1 cellular context compared by ENCODE assay signal in genomic region chr11:86174101-86175046, GRCh38.
TF ChIP-seq lines count a peak whose summit lies in the region.

No MANE protein-coding gene starts in this region.

TF ChIP-seq in K562, 482 proteins besides CTCF, POLR2A, EP300 and RAD21 (continued from another document and continues in another):
- no peak for TF ChIP-seq ZNF280B (CRISPR knock-in tag; IDR thresholded peaks at IDR 0.05)
- TF ChIP-seq EGR1 (conservative IDR thresholded peaks at IDR 0.05), result peak; percentile 78
- TF ChIP-seq MAFG (tag; conservative IDR thresholded peaks at IDR 0.05), result no peak
- no peak for TF ChIP-seq MCM2 (IDR thresholded peaks at IDR 0.05; ENCODE audit: low read depth)
- no peak for TF ChIP-seq NFXL1 (CRISPR knock-in tag; IDR thresholded peaks at IDR 0.05)
- TF ChIP-seq CTBP1 (IDR thresholded peaks at IDR 0.05; ENCODE audit: borderline replicate concordance), result peak; percentile 81; the same call in 1 of the 2 replicates
- no peak for TF ChIP-seq RFX7 (CRISPR knock-in tag; IDR thresholded peaks at IDR 0.05)
- TF ChIP-seq ZFP91 (CRISPR knock-in tag; IDR thresholded peaks at IDR 0.05), result no peak
- TF ChIP-seq GTF2F1 (IDR thresholded peaks at IDR 0.05; ENCODE audit: low read depth, low read length), result no peak
- no peak for TF ChIP-seq THAP7 (CRISPR knock-in tag; IDR thresholded peaks at IDR 0.05)
- TF ChIP-seq ZBTB8A (IDR thresholded peaks at IDR 0.05; ENCODE audit: partially characterized antibody), result no peak
- peak; percentile 54; the same call in 1 of the 2 replicates for TF ChIP-seq NFRKB (IDR thresholded peaks at IDR 0.05; ENCODE audit: low read depth)
- no peak for TF ChIP-seq TCF15 (CRISPR knock-in tag; IDR thresholded peaks at IDR 0.05)
- TF ChIP-seq JUNB (CRISPR knock-in tag; conservative IDR thresholded peaks at IDR 0.05), result no peak
- no peak for TF ChIP-seq NCOA2 (IDR thresholded peaks at IDR 0.05; ENCODE audit: partially characterized antibody in 2 of 2)
- no peak for TF ChIP-seq FOXO4 (CRISPR knock-in tag; IDR thresholded peaks at IDR 0.05)
- no peak for TF ChIP-seq HES1 (IDR thresholded peaks at IDR 0.05; ENCODE audit: low read depth)
- no peak for TF ChIP-seq PHB2 (IDR thresholded peaks at IDR 0.05; ENCODE audit: low read depth)
- no peak for TF ChIP-seq UBTF (IDR thresholded peaks at IDR 0.05; ENCODE audit: borderline replicate concordance in 1 of 2, low read depth in 2 of 2, low read length in 2 of 2)
- no peak for TF ChIP-seq NUFIP1 (IDR thresholded peaks at IDR 0.05; ENCODE audit: partially characterized antibody)
- TF ChIP-seq BMI1 (IDR thresholded peaks at IDR 0.05; ENCODE audit: low read length), result no peak
- no peak for TF ChIP-seq ZNF143 (CRISPR knock-in tag; IDR thresholded peaks at IDR 0.05)
- no peak for TF ChIP-seq CBX2 (IDR thresholded peaks at IDR 0.05; ENCODE audit: insufficient read depth, low read length, poor library complexity, severe bottlenecking)
- no peak for TF ChIP-seq CBX3 (IDR thresholded peaks at IDR 0.05; ENCODE audit: borderline replicate concordance in 1 of 2, low read length in 2 of 2)
- no peak for TF ChIP-seq ZNF324 (CRISPR knock-in tag; IDR thresholded peaks at IDR 0.05)
- peak; percentile 74 for TF ChIP-seq ETV1 (tag; conservative IDR thresholded peaks at IDR 0.05; ENCODE audit: low read depth)
- no peak for TF ChIP-seq ZNF232 (CRISPR knock-in tag; IDR thresholded peaks at IDR 0.05)
- TF ChIP-seq SNIP1 (IDR thresholded peaks at IDR 0.05; ENCODE audit: low read depth), result no peak; the same call in 1 of the 2 replicates
- TF ChIP-seq XRCC3 (IDR thresholded peaks at IDR 0.05), result no peak
- no peak for TF ChIP-seq SRSF3 (IDR thresholded peaks at IDR 0.05; ENCODE audit: insufficient read depth, low read length)
- no peak for TF ChIP-seq ZNF436 (CRISPR knock-in tag; IDR thresholded peaks at IDR 0.05)
- TF ChIP-seq ZC3H11A (IDR thresholded peaks at IDR 0.05; ENCODE audit: low read depth, low read length), result no peak
- TF ChIP-seq ZNF212 (CRISPR knock-in tag; IDR thresholded peaks at IDR 0.05), result no peak
- TF ChIP-seq CEBPG (CRISPR knock-in tag; IDR thresholded peaks at IDR 0.05), result no peak
- no peak for TF ChIP-seq CEBPG (tag; conservative IDR thresholded peaks at IDR 0.05 in 1 of 2, IDR thresholded peaks at IDR 0.05 in 1 of 2)
- TF ChIP-seq DLX4 (CRISPR knock-in tag; IDR thresholded peaks at IDR 0.05), result no peak
- no peak; the same call in 1 of the 2 replicates for TF ChIP-seq TRIM25 (IDR thresholded peaks at IDR 0.05; ENCODE audit: borderline replicate concordance)
- TF ChIP-seq TFAM (CRISPR knock-in tag; conservative IDR thresholded peaks at IDR 0.05), result no peak
- peak; percentile 63 for TF ChIP-seq ZNF584 (CRISPR knock-in tag; IDR thresholded peaks at IDR 0.05; ENCODE audit: low read depth)
- peak; percentile 52; the same call in 1 of the 2 replicates for TF ChIP-seq ZNF24 (IDR thresholded peaks at IDR 0.05)
- TF ChIP-seq MTA1 (IDR thresholded peaks at IDR 0.05; ENCODE audit: borderline replicate concordance), result peak; percentile 55; the same call in 1 of the 2 replicates
- TF ChIP-seq FOXJ2 (tag; IDR thresholded peaks at IDR 0.05), result no peak
- peak; percentile 36; the same call in 1 of the 2 replicates for TF ChIP-seq NR4A1 (CRISPR knock-in tag; IDR thresholded peaks at IDR 0.05)
- TF ChIP-seq NR4A1 (tag; IDR thresholded peaks at IDR 0.05), result peak; percentile 83
